In genomic region chr1:228072658-228073043, GRCh38 we compare ENCODE assay signal across 19 cellular contexts. TPM values are rescaled to one million over a fixed set of nuclear protein-coding genes. Genes with fewer than 3 reads are reported as not detected.
DNase-seq lines count a peak whose midpoint lies in the region; ATAC-seq, FAIRE-seq and TF ChIP-seq lines count a peak whose summit lies in the region.
"Had no signal": no experiment of that assay in that cellular context is flagged by ENCODE, and none has a peak within 500 bp of the region (broad histone marks: within the 10 kb centered on the region; RNA-seq: fewer than 3 reads in every experiment).

No MANE protein-coding gene starts in this region.

- H3K27me3 ChIP-seq in HepG2 (ENCODE audit: control insufficient read depth in 1 of 2, insufficient read depth in 2 of 2, low read length in 2 of 2) (peaks cover 11 to 23% of the 10 kb centered on the region in 2 experiments; a peak in 4 of 5 replicates), right lobe of liver (no peaks in the 10 kb centered on the region)

- TF ChIP-seq POLR2A in HepG2 (IDR thresholded peaks at IDR 0.05; ENCODE audit: insufficient read depth in 1 of 2, low read depth in 2 of 2, low read length in 2 of 2) (no peak), right lobe of liver (IDR thresholded peaks at IDR 0.05) (no peak)

- FAIRE-seq in HepG2 (lab: Jason Lieb, UNC) = no peak
- FAIRE-seq: GM12892, H54 had no signal

- intact Hi-C loops in HepG2 (cut with micrococcal nuclease; ENCODE audit: unreplicated experiment) (no loop called here), right lobe of liver (cut with DNase I) (no loop called here)

- WGBS in HepG2 (ENCODE audit: low lambda C conversion rate) = no CpG with 5 or more reads among the region's 5 CpGs
- WGBS in right lobe of liver (ENCODE audit: insufficient coverage, low coverage, low lambda C conversion rate, missing lambda C conversion rate) = no CpG with 5 or more reads among the region's 5 CpGs

- BruUV-seq in HepG2 (replicated peaks; lab: Mats Ljungman, UMichigan) = no TSS peak

- in situ Hi-C loops in HepG2 (cut with HindIII; ENCODE audit: extremely low pct_ligation_motif_present, low pct_unique_long_range_greater_than_20kb) = no loop called here

- no peaks in the 10 kb centered on the region; the same call in 1 of the 2 replicates for H4K20me1 ChIP-seq in HepG2 (ENCODE audit: insufficient read depth, low read length)

- CTCF ChIA-PET in HepG2 (lab: Yijun Ruan, JAX; ENCODE audit: low intra/inter-chr PET ratio, low total read pairs) = no interaction called here

- H3K9ac ChIP-seq in HepG2 (ENCODE audit: insufficient read depth, low read depth, low read length) = no peak overlapping the region
- H3K9ac ChIP-seq: SK-N-SH had no signal

- H3K27ac ChIP-seq in HepG2 (ENCODE audit: extremely low read length, insufficient read depth, low read length) (no peak overlapping the region), right lobe of liver (no peak overlapping the region)

- ATAC-seq in HepG2 = peak; percentile 7; the same call in 1 of the 3 replicates
- ATAC-seq in right lobe of liver = no peak
- ATAC-seq in GM18519 (IDR thresholded peaks at IDR 0.05; ENCODE audit: low FRiP score, unreplicated experiment) = no peak
- no peak for ATAC-seq in GM18909 (IDR thresholded peaks at IDR 0.05; ENCODE audit: poor library complexity, unreplicated experiment)

- H2AFZ ChIP-seq in HepG2 (ENCODE audit: low read length) = no peak overlapping the region

- no peaks in the 10 kb centered on the region for H3K36me3 ChIP-seq in HepG2 (replicated peaks in 1 of 2; ENCODE audit: control insufficient read depth in 1 of 2, insufficient read depth in 2 of 2, low read length in 2 of 2)
- no peaks in the 10 kb centered on the region for H3K36me3 ChIP-seq in right lobe of liver

- no peaks in the 10 kb centered on the region for H3K79me2 ChIP-seq in HepG2 (ENCODE audit: insufficient read depth, low read length)

- H3K4me3 ChIP-seq in HepG2 (replicated peaks in 1 of 3; ENCODE audit: insufficient read depth in 1 of 3, low read depth in 2 of 3, low read length in 3 of 3) (no peak overlapping the region), right lobe of liver (no peak overlapping the region)

- H3K4me1 ChIP-seq in HepG2 (ENCODE audit: insufficient read depth, low read length) (no peaks in the 10 kb centered on the region), right lobe of liver (no peaks in the 10 kb centered on the region)

- POLR2A ChIA-PET in HepG2 (lab: Yijun Ruan, JAX) = no interaction called here

- no peak for TF ChIP-seq RAD21 in HepG2 (CRISPR knock-in tag; IDR thresholded peaks at IDR 0.05)

- no peaks in the 10 kb centered on the region for H3K9me3 ChIP-seq in HepG2 (ENCODE audit: low read length)
- no peaks in the 10 kb centered on the region for H3K9me3 ChIP-seq in right lobe of liver
- H3K9me3 ChIP-seq: SK-N-SH had no signal

- DNase-seq in NCI-H1417 (lab: John Stamatoyannopoulos, UW) (peak in 2 of 3 experiments; percentile 26 to 34), NCI-H1417 treated with DMSO at 0.1 percent for 48 hours (lab: John Stamatoyannopoulos, UW) (no peak), HepG2 (ENCODE audit: low spot score) (no peak), right lobe of liver (no peak), mesenteric fat pad (ENCODE audit: low spot score) (peak; percentile 67), DMS153 (lab: John Stamatoyannopoulos, UW) (no peak)
- DNase-seq: 8988T; CD4-positive, alpha-beta memory T cell; HFFc6; Karpas-422; NCI-H1048; NCI-H2081; NCI-H446 treated with DMSO at 0.1 percent for 48 hours; SHP77 treated with DMSO at 0.1 percent for 48 hours; SK-N-SH had no signal

- TF ChIP-seq EP300 in HepG2 (IDR thresholded peaks at IDR 0.05; ENCODE audit: low read depth in 2 of 2, low read length in 2 of 2) = no peak
- no peak for TF ChIP-seq EP300 in HepG2 (CRISPR knock-in tag; IDR thresholded peaks at IDR 0.05; ENCODE audit: borderline replicate concordance)

- no peak for TF ChIP-seq CTCF in HepG2 (CRISPR knock-in tag; IDR thresholded peaks at IDR 0.05)
- TF ChIP-seq CTCF in right lobe of liver (IDR thresholded peaks at IDR 0.05) = no peak

- H3K4me2 ChIP-seq in HepG2 (ENCODE audit: low read depth, low read length) = no peak overlapping the region
- H3K4me2 ChIP-seq: SK-N-SH had no signal

RNA-seq across cellular contexts. Expression of gene ARF1, which starts 9.9 kb away (rescaled TPM):
- total RNA-seq in HepG2 (2016; rRNA removed; fragmentation: Illumina TruSeq; extraction: Trizol) = 186 and 210 TPM in 2 replicates
- total RNA-seq in HepG2 (2016; cell fraction: cytosol; rRNA removed; fragmentation: Illumina TruSeq; extraction: Trizol; ENCODE audit: low read depth) = 81.7 and 86.1 TPM in 2 replicates
- 189 and 192 TPM in 2 replicates for total RNA-seq in HepG2 (2016; cell fraction: insoluble cytoplasmic fraction; rRNA removed; fragmentation: Illumina TruSeq; extraction: Trizol)
- total RNA-seq in HepG2 (2016; cell fraction: membrane; rRNA removed; fragmentation: Illumina TruSeq; extraction: Trizol) = 147 and 149 TPM in 2 replicates
- 107 and 112 TPM in 2 replicates for total RNA-seq in HepG2 (2016; cell fraction: nucleus; rRNA removed; fragmentation: Illumina TruSeq; extraction: Trizol)
- polyA plus RNA-seq in HepG2 (2011; rRNA removed) = 327 and 337 TPM in 2 replicates
- 324 and 458 TPM in 2 replicates for polyA plus RNA-seq in HepG2 (2011; cell fraction: cytosol; rRNA removed)
- 231 and 250 TPM in 2 replicates for polyA plus RNA-seq in HepG2 (2011; cell fraction: nucleus; rRNA removed)
- 231 and 263 TPM in 2 replicates for polyA plus RNA-seq in HepG2 (2012)
- 82.3 and 83.9 TPM in 2 replicates for polyA plus RNA-seq in HepG2 (2016; cell fraction: cytosol; fragmentation: Illumina TruSeq; extraction: Trizol; ENCODE audit: low read depth)
- 300 and 336 TPM in 2 replicates for polyA plus RNA-seq in HepG2 (2016; cell fraction: insoluble cytoplasmic fraction; fragmentation: Illumina TruSeq; extraction: Trizol; ENCODE audit: low read depth)
- polyA plus RNA-seq in HepG2 (2016; cell fraction: membrane; fragmentation: Illumina TruSeq; extraction: Trizol; ENCODE audit: low read depth) = 127 and 132 TPM in 2 replicates
- 254 and 261 TPM in 2 replicates for polyA plus RNA-seq in HepG2 (2016; cell fraction: nucleus; fragmentation: Illumina TruSeq; extraction: Trizol; ENCODE audit: insufficient read depth, low read depth)
- polyA minus RNA-seq in HepG2 (2011; rRNA and poly(A)+ RNA removed; ENCODE audit: low replicate concordance) = 586 and 708 TPM in 2 replicates
- polyA minus RNA-seq in HepG2 (2011; cell fraction: cytosol; rRNA and poly(A)+ RNA removed) = 237 and 248 TPM in 2 replicates
- polyA minus RNA-seq in HepG2 (2011; cell fraction: nucleus; rRNA and poly(A)+ RNA removed) = 85.8 and 86.9 TPM in 2 replicates
- 100 to 1,000 TPM; 143 to 261 (median 193) TPM for total RNA-seq in right lobe of liver
- total RNA-seq in mesenteric fat pad = 352 TPM

RNA-seq across cellular contexts. Expression of gene C1orf35, which starts 30.5 kb away (rescaled TPM):
- 14.2 and 19.3 TPM in 2 replicates for total RNA-seq in HepG2 (2016; rRNA removed; fragmentation: Illumina TruSeq; extraction: Trizol)
- total RNA-seq in HepG2 (2016; cell fraction: cytosol; rRNA removed; fragmentation: Illumina TruSeq; extraction: Trizol; ENCODE audit: low read depth) = 3.6 and 3.9 TPM in 2 replicates
- 12.7 and 19.3 TPM in 2 replicates for total RNA-seq in HepG2 (2016; cell fraction: insoluble cytoplasmic fraction; rRNA removed; fragmentation: Illumina TruSeq; extraction: Trizol)
- 5.2 and 7.7 TPM in 2 replicates for total RNA-seq in HepG2 (2016; cell fraction: membrane; rRNA removed; fragmentation: Illumina TruSeq; extraction: Trizol)
- 10.2 and 14.8 TPM in 2 replicates for total RNA-seq in HepG2 (2016; cell fraction: nucleus; rRNA removed; fragmentation: Illumina TruSeq; extraction: Trizol)
- 8.1 and 8.8 TPM in 2 replicates for polyA plus RNA-seq in HepG2 (2011; rRNA removed)
- 5.5 and 9.0 TPM in 2 replicates for polyA plus RNA-seq in HepG2 (2011; cell fraction: cytosol; rRNA removed)
- 34.5 and 36.2 TPM in 2 replicates for polyA plus RNA-seq in HepG2 (2011; cell fraction: nucleus; rRNA removed)
- 6.8 and 7.0 TPM in 2 replicates for polyA plus RNA-seq in HepG2 (2012)
- 2.9 and 3.3 TPM in 2 replicates for polyA plus RNA-seq in HepG2 (2016; cell fraction: cytosol; fragmentation: Illumina TruSeq; extraction: Trizol; ENCODE audit: low read depth)
- polyA plus RNA-seq in HepG2 (2016; cell fraction: insoluble cytoplasmic fraction; fragmentation: Illumina TruSeq; extraction: Trizol; ENCODE audit: low read depth) = 14.4 and 15.4 TPM in 2 replicates
- polyA plus RNA-seq in HepG2 (2016; cell fraction: membrane; fragmentation: Illumina TruSeq; extraction: Trizol; ENCODE audit: low read depth) = 4.2 TPM in 2 replicates
- polyA plus RNA-seq in HepG2 (2016; cell fraction: nucleus; fragmentation: Illumina TruSeq; extraction: Trizol; ENCODE audit: insufficient read depth, low read depth) = 35.0 and 36.9 TPM in 2 replicates
- 3.9 and 4.2 TPM in 2 replicates for polyA minus RNA-seq in HepG2 (2011; rRNA and poly(A)+ RNA removed; ENCODE audit: low replicate concordance)
- 1.2 and 2.6 TPM in 2 replicates for polyA minus RNA-seq in HepG2 (2011; cell fraction: cytosol; rRNA and poly(A)+ RNA removed)
- polyA minus RNA-seq in HepG2 (2011; cell fraction: nucleus; rRNA and poly(A)+ RNA removed) = 2.7 and 3.4 TPM in 2 replicates
- 1 to 10 TPM; 3.4 to 6.3 (median 5.2) TPM for total RNA-seq in right lobe of liver
- 5.6 TPM for total RNA-seq in mesenteric fat pad

RNA-seq across cellular contexts. Expression of gene MRPL55, which starts 36.4 kb away (rescaled TPM):
- total RNA-seq in HepG2 (2016; rRNA removed; fragmentation: Illumina TruSeq; extraction: Trizol) (92.9 and 97.9 TPM in 2 replicates), right lobe of liver (10 to 100 TPM; 24.2 to 75.9 (median 38.0) TPM), mesenteric fat pad (38.9 TPM)
- 49.0 and 60.3 TPM in 2 replicates for total RNA-seq in HepG2 (2016; cell fraction: cytosol; rRNA removed; fragmentation: Illumina TruSeq; extraction: Trizol; ENCODE audit: low read depth)
- 86.6 and 104 TPM in 2 replicates for total RNA-seq in HepG2 (2016; cell fraction: insoluble cytoplasmic fraction; rRNA removed; fragmentation: Illumina TruSeq; extraction: Trizol)
- total RNA-seq in HepG2 (2016; cell fraction: membrane; rRNA removed; fragmentation: Illumina TruSeq; extraction: Trizol) = 54.0 and 72.4 TPM in 2 replicates
- total RNA-seq in HepG2 (2016; cell fraction: nucleus; rRNA removed; fragmentation: Illumina TruSeq; extraction: Trizol) = 52.4 and 56.0 TPM in 2 replicates
- polyA plus RNA-seq in HepG2 (2011; rRNA removed) = 58.6 and 74.8 TPM in 2 replicates
- polyA plus RNA-seq in HepG2 (2011; cell fraction: cytosol; rRNA removed) = 43.3 and 107 TPM in 2 replicates
- 195 and 229 TPM in 2 replicates for polyA plus RNA-seq in HepG2 (2011; cell fraction: nucleus; rRNA removed)
- 31.6 and 40.6 TPM in 2 replicates for polyA plus RNA-seq in HepG2 (2012)
- 37.6 and 50.2 TPM in 2 replicates for polyA plus RNA-seq in HepG2 (2016; cell fraction: cytosol; fragmentation: Illumina TruSeq; extraction: Trizol; ENCODE audit: low read depth)
- 96.5 and 99.2 TPM in 2 replicates for polyA plus RNA-seq in HepG2 (2016; cell fraction: insoluble cytoplasmic fraction; fragmentation: Illumina TruSeq; extraction: Trizol; ENCODE audit: low read depth)
- polyA plus RNA-seq in HepG2 (2016; cell fraction: membrane; fragmentation: Illumina TruSeq; extraction: Trizol; ENCODE audit: low read depth) = 41.3 and 57.8 TPM in 2 replicates
- 81.1 and 106 TPM in 2 replicates for polyA plus RNA-seq in HepG2 (2016; cell fraction: nucleus; fragmentation: Illumina TruSeq; extraction: Trizol; ENCODE audit: insufficient read depth, low read depth)
- 52.6 and 85.2 TPM in 2 replicates for polyA minus RNA-seq in HepG2 (2011; rRNA and poly(A)+ RNA removed; ENCODE audit: low replicate concordance)
- 25.1 and 31.5 TPM in 2 replicates for polyA minus RNA-seq in HepG2 (2011; cell fraction: cytosol; rRNA and poly(A)+ RNA removed)
- polyA minus RNA-seq in HepG2 (2011; cell fraction: nucleus; rRNA and poly(A)+ RNA removed) = 29.2 and 32.2 TPM in 2 replicates

Comparison
In these comparisons a context has a peak if more than half of its experiments do, and no peak if none do; other contexts are left out.
1. DNase-seq: peak in NCI-H1417 (2 of 3) and mesenteric fat pad (single experiment); none in NCI-H1417 treated with DMSO at 0.1 percent for 48 hours (single experiment), HepG2 (single experiment), right lobe of liver (0 of 3) and DMS153 (single experiment).